In the genomic region with DNA sequence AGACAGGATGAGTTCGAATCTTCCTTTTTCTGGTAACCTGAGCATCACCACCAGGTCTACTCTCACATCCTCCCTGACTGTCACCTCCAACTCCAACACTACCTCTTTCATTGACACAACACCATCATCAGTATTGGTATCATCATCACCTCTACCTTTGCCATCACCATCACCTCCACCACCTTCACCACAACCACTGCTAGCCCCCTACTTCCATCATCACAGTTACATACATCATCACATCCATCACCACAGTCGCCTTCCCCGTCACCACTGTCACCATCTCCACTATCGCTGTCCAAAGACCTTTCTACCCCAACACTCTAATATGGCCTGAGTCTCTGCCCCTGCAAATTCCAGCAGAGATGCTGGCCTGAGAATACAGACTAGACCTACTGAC, we compare ENCODE assay signal across 18 cellular contexts. TPM values are rescaled to one million over a fixed set of nuclear protein-coding genes. Genes with fewer than 3 reads are reported as not detected.
A peak's percentile ranks its signal among the peaks of the same experiment; 100 is the strongest.
DNase-seq lines count a peak whose midpoint lies in the region; ATAC-seq and TF ChIP-seq lines count a peak whose summit lies in the region.
"Had no signal": no experiment of that assay in that cellular context is flagged by ENCODE, and none has a peak within 500 bp of the region (broad histone marks: within the 10 kb centered on the region; RNA-seq: fewer than 3 reads in every experiment).

No MANE protein-coding gene starts in this region.

- H3K9me3 ChIP-seq in right atrium auricular region (no peaks in the 10 kb centered on the region), Peyer's patch (no peaks in the 10 kb centered on the region), spleen (no peaks in the 10 kb centered on the region)

- intact Hi-C loops in cardiac septum (cut with DNase I): no loop called here
- intact Hi-C loops in spleen (cut with DNase I; ENCODE audit: low total_unique reads): no loop called here
- intact Hi-C loops in sciatic nerve (cut with DNase I): no loop called here

- WGBS in spleen, 5 donors: 93 to 98% (median 94%) methylated on average over 4 of the region's 4 CpGs

- no peaks in the 10 kb centered on the region for H3K36me3 ChIP-seq in right atrium auricular region
- H3K36me3 ChIP-seq in Peyer's patch: no peaks in the 10 kb centered on the region
- no peaks in the 10 kb centered on the region for H3K36me3 ChIP-seq in spleen

- ATAC-seq in sciatic nerve: no peak

- H3K4me1 ChIP-seq in right atrium auricular region (peaks cover 0 to 51% of the 10 kb centered on the region in 2 donors), Peyer's patch (peaks cover 0 to 14% (median 7%) of the 10 kb centered on the region in 4 donors), spleen (peaks cover 0 to 15% (median 0%) of the 10 kb centered on the region in 6 donors)

- H3K27ac ChIP-seq in right atrium auricular region (peak overlapping the region; percentile 83 to 95), Peyer's patch (peak overlapping the region in 3 of 4 donors; percentile 77 to 96 (median 91)), spleen (no peak overlapping the region)
- H3K27ac ChIP-seq: GM23248, SK-N-MC had no signal

- no peak for TF ChIP-seq CTCF in right atrium auricular region (IDR thresholded peaks at IDR 0.05)
- TF ChIP-seq CTCF in Peyer's patch (IDR thresholded peaks at IDR 0.05): no peak
- no peak for TF ChIP-seq CTCF in spleen (IDR thresholded peaks at IDR 0.05 in 8 of 11, conservative IDR thresholded peaks at IDR 0.05 in 3 of 11)

- H3K27me3 ChIP-seq in right atrium auricular region (no peaks in the 10 kb centered on the region), Peyer's patch (no peaks in the 10 kb centered on the region), spleen (replicated peaks in 1 of 7) (no peaks in the 10 kb centered on the region)

- TF ChIP-seq POLR2A in Peyer's patch (IDR thresholded peaks at IDR 0.05) (no peak), spleen (IDR thresholded peaks at IDR 0.05) (no peak)

- no peak overlapping the region for H3K4me3 ChIP-seq in right atrium auricular region
- H3K4me3 ChIP-seq in Peyer's patch: no peak overlapping the region
- no peak overlapping the region for H3K4me3 ChIP-seq in spleen
- H3K4me3 ChIP-seq: GM23248, SK-N-MC had no signal

- DNase-seq in right atrium auricular region (ENCODE audit: low spot score) (no peak), cardiac septum (ENCODE audit: low spot score) (no peak), Peyer's patch (no peak), spleen (peak; percentile 17), sciatic nerve (ENCODE audit: low spot score) (no peak), NCI-H1417 (lab: John Stamatoyannopoulos, UW) (no peak)
- DNase-seq: C1 segment of cervical spinal cord; DMS79; GM23248; HCEC 1CT; MM.1S; NCI-H1092 treated with DMSO at 0.1 percent for 48 hours; NCI-H510A; NCI-H748 treated with DMSO at 0.1 percent for 48 hours; NK-92 treated with Interleukin-12 subunit alpha and Interleukin-12 subunit beta, amount 100 ng/mL, for 24 hours; SHP77 had no signal

RNA-seq across cellular contexts. Expression of a gene that starts 1.4 kb away (rescaled TPM):
- 10 to 100 TPM; 17.6 to 26.3 TPM for total RNA-seq in right atrium auricular region
- total RNA-seq in cardiac septum: 13.8 TPM
- total RNA-seq in Peyer's patch: 100 to 1,000 TPM in 3 of 4 donors, 10 to 100 TPM in 1; 18.2 to 203 (median 156) TPM
- total RNA-seq in spleen: under 1 TPM in 5 of 7 donors, not detected in 2; 0.23 to 0.87 (median 0.60) TPM
- polyA plus RNA-seq in spleen: under 1 TPM; 0.14 to 0.51 (median 0.33) TPM
- total RNA-seq in sciatic nerve: 1.9 TPM
- total RNA-seq: GM23248 had no signal

RNA-seq across cellular contexts. Expression of a gene that starts 14.0 kb away (rescaled TPM):
- 100 to 1,000 TPM; 133 to 358 TPM for total RNA-seq in right atrium auricular region
- 77.7 TPM for total RNA-seq in cardiac septum
- total RNA-seq in Peyer's patch: 10 to 100 TPM; 31.4 to 89.1 (median 43.7) TPM
- total RNA-seq in spleen: 10 to 100 TPM; 47.0 to 74.4 (median 66.7) TPM
- polyA plus RNA-seq in spleen: 100 to 1,000 TPM; 119 to 151 (median 138) TPM
- total RNA-seq in sciatic nerve: 159 TPM

RNA-seq across cellular contexts. Expression of a gene that starts 18.9 kb away (rescaled TPM):
- total RNA-seq in right atrium auricular region (not detected), cardiac septum (not detected), Peyer's patch (not detected), spleen (not detected), sciatic nerve (not detected)
- polyA plus RNA-seq in spleen: not detected
- total RNA-seq: GM23248, LHCN-M2 had no signal
- polyA plus RNA-seq: GM23248 had no signal

RNA-seq across cellular contexts. Expression of a gene that starts 38.6 kb away (rescaled TPM):
- total RNA-seq in right atrium auricular region: 10 to 100 TPM; 17.6 to 26.8 TPM
- 21.3 TPM for total RNA-seq in cardiac septum
- 10 to 100 TPM; 34.7 to 45.9 (median 41.7) TPM for total RNA-seq in Peyer's patch
- total RNA-seq in spleen: 10 to 100 TPM; 22.6 to 28.5 (median 25.7) TPM
- polyA plus RNA-seq in spleen: 10 to 100 TPM; 12.4 to 19.3 (median 12.5) TPM
- total RNA-seq in sciatic nerve: 33.8 TPM

RNA-seq across cellular contexts. Expression of a gene that starts 40.3 kb away (rescaled TPM):
- 100 to 1,000 TPM in 1 of 2 donors, 10 to 100 TPM in 1; 81.4 to 183 TPM for total RNA-seq in right atrium auricular region
- total RNA-seq in cardiac septum: 128 TPM
- 100 to 1,000 TPM in 1 of 4 donors, 10 to 100 TPM in 3; 23.1 to 124 (median 75.9) TPM for total RNA-seq in Peyer's patch
- 100 to 1,000 TPM; 124 to 230 (median 159) TPM for total RNA-seq in spleen
- 10 to 100 TPM; 21.2 to 88.9 (median 47.0) TPM for polyA plus RNA-seq in spleen
- total RNA-seq in sciatic nerve: 283 TPM

Comparison
In these comparisons a context has a peak if more than half of its experiments do, and no peak if none do; other contexts are left out.
1. H3K27ac ChIP-seq: peak in right atrium auricular region (2 of 2) and Peyer's patch (3 of 4); none in spleen (0 of 8).